ENCODE assay signal across 1 cellular context in the genomic region with DNA sequence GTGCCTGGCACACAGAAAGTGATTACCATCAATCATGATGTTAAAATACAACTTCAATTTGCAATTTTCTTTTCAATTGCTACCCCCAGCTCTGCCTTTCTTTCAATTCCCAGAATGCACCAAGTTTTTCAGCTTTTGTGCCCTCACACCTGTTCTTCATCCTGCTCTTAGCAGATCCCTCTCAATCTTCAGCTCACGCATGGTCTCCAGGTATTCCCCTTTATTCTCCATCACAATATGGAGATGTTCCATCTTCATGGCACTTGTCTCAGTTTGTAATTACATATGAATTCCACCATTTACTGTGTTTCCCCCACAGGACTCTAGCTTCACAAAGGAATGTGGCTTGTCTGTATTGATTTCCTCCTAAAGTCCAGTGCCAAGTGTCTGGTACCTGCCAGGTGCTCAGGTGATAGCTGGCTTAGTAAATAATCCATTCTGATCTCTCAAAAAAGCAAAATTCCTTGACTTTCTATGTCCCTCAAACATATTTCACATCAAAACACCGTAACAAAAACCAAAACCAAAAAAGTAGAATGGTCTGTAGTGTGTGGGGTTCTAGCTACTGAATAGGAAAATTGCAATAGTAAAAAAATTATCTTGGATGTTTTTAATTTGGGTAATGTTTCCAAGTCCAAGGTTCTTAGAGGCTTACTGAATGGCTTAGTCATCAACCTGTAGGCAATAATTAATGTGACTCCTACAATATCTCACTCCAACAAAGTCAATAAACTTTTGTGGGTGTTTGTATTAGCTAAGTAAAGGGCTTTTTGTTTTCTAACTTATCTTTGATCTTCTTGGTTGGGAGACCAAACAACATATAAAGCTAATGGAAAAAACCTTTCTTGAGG.
TF ChIP-seq lines count a peak whose summit lies in the region.

No MANE protein-coding gene starts in this region.

TF ChIP-seq in HepG2, 621 proteins besides CTCF, POLR2A, EP300 and RAD21 (continued from another document and continues in another):
- TF ChIP-seq POLR2AphosphoS2 (IDR thresholded peaks at IDR 0.05; ENCODE audit: low read depth, low read length) (no peak), NFKBIZ (CRISPR knock-in tag; IDR thresholded peaks at IDR 0.05) (no peak), ZNF256 (CRISPR knock-in tag; conservative IDR thresholded peaks at IDR 0.05) (no peak; the same call in 1 of the 2 replicates), PITX1 (CRISPR knock-in tag; IDR thresholded peaks at IDR 0.05) (peak; percentile 88), KAT2B (IDR thresholded peaks at IDR 0.05; ENCODE audit: borderline replicate concordance, low read depth, low read length) (no peak), CEBPB (IDR thresholded peaks at IDR 0.05; ENCODE audit: borderline replicate concordance, low read depth, low read length) (peak; percentile 3; the same call in 1 of the 2 replicates), ZZZ3 (CRISPR knock-in tag; IDR thresholded peaks at IDR 0.05; ENCODE audit: borderline replicate concordance) (no peak), ZNF879 (CRISPR knock-in tag; IDR thresholded peaks at IDR 0.05) (no peak; the same call in 1 of the 2 replicates), MED1 (CRISPR knock-in tag; IDR thresholded peaks at IDR 0.05) (peak; percentile 67), MIXL1 (CRISPR knock-in tag; IDR thresholded peaks at IDR 0.05) (peak; percentile 94), ZNF496 (CRISPR knock-in tag; IDR thresholded peaks at IDR 0.05; ENCODE audit: insufficient replicate concordance) (no peak), AHR (CRISPR knock-in tag; IDR thresholded peaks at IDR 0.05) (no peak), ZNF777 (CRISPR knock-in tag; IDR thresholded peaks at IDR 0.05) (no peak), PHF20 (CRISPR knock-in tag; IDR thresholded peaks at IDR 0.05) (no peak), RBAK (CRISPR knock-in tag; IDR thresholded peaks at IDR 0.05) (no peak), ZNF572 (CRISPR knock-in tag; IDR thresholded peaks at IDR 0.05) (no peak), ZNF589 (CRISPR knock-in tag; conservative IDR thresholded peaks at IDR 0.05) (no peak), SP2 (CRISPR knock-in tag; IDR thresholded peaks at IDR 0.05) (no peak), RFX1 (IDR thresholded peaks at IDR 0.05) (no peak), BORCS8-MEF2B (CRISPR knock-in tag; IDR thresholded peaks at IDR 0.05) (no peak), ZNF557 (CRISPR knock-in tag; IDR thresholded peaks at IDR 0.05) (no peak), EED (CRISPR knock-in tag; IDR thresholded peaks at IDR 0.05) (no peak), SMAD1 (CRISPR knock-in tag; IDR thresholded peaks at IDR 0.05; ENCODE audit: borderline replicate concordance, low read depth) (no peak), PAF1 (CRISPR knock-in tag; IDR thresholded peaks at IDR 0.05) (no peak)
- TF ChIP-seq, protein P1, sequence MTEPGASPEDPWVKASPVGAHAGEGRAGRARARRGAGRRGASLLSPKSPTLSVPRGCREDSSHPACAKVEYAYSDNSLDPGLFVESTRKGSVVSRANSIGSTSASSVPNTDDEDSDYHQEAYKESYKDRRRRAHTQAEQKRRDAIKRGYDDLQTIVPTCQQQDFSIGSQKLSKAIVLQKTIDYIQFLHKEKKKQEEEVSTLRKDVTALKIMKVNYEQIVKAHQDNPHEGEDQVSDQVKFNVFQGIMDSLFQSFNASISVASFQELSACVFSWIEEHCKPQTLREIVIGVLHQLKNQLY (CRISPR knock-in tag; IDR thresholded peaks at IDR 0.05) = no peak; the same call in none of the 2 replicates
- TF ChIP-seq, protein P2, sequence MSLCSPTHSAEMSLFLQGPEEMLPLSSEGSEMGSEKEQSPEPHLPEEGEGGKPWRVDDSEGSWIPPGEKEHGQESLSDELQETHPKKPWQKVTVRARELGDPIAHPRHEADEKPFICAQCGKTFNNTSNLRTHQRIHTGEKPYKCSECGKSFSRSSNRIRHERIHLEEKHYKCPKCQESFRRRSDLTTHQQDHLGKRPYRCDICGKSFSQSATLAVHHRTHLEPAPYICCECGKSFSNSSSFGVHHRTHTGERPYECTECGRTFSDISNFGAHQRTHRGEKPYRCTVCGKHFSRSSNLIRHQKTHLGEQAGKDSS (CRISPR knock-in tag; IDR thresholded peaks at IDR 0.05; ENCODE audit: borderline replicate concordance, low read depth) = no peak; the same call in 1 of the 2 replicates
- TF ChIP-seq, protein P3, sequence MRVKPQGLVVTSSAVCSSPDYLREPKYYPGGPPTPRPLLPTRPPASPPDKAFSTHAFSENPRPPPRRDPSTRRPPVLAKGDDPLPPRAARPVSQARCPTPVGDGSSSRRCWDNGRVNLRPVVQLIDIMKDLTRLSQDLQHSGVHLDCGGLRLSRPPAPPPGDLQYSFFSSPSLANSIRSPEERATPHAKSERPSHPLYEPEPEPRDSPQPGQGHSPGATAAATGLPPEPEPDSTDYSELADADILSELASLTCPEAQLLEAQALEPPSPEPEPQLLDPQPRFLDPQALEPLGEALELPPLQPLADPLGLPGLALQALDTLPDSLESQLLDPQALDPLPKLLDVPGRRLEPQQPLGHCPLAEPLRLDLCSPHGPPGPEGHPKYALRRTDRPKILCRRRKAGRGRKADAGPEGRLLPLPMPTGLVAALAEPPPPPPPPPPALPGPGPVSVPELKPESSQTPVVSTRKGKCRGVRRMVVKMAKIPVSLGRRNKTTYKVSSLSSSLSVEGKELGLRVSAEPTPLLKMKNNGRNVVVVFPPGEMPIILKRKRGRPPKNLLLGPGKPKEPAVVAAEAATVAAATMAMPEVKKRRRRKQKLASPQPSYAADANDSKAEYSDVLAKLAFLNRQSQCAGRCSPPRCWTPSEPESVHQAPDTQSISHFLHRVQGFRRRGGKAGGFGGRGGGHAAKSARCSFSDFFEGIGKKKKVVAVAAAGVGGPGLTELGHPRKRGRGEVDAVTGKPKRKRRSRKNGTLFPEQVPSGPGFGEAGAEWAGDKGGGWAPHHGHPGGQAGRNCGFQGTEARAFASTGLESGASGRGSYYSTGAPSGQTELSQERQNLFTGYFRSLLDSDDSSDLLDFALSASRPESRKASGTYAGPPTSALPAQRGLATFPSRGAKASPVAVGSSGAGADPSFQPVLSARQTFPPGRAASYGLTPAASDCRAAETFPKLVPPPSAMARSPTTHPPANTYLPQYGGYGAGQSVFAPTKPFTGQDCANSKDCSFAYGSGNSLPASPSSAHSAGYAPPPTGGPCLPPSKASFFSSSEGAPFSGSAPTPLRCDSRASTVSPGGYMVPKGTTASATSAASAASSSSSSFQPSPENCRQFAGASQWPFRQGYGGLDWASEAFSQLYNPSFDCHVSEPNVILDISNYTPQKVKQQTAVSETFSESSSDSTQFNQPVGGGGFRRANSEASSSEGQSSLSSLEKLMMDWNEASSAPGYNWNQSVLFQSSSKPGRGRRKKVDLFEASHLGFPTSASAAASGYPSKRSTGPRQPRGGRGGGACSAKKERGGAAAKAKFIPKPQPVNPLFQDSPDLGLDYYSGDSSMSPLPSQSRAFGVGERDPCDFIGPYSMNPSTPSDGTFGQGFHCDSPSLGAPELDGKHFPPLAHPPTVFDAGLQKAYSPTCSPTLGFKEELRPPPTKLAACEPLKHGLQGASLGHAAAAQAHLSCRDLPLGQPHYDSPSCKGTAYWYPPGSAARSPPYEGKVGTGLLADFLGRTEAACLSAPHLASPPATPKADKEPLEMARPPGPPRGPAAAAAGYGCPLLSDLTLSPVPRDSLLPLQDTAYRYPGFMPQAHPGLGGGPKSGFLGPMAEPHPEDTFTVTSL (CRISPR knock-in tag; IDR thresholded peaks at IDR 0.05; ENCODE audit: borderline replicate concordance) = peak; percentile 26; the same call in 1 of the 2 replicates
- TF ChIP-seq, protein P4, sequence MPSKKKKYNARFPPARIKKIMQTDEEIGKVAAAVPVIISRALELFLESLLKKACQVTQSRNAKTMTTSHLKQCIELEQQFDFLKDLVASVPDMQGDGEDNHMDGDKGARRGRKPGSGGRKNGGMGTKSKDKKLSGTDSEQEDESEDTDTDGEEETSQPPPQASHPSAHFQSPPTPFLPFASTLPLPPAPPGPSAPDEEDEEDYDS (CRISPR knock-in tag; IDR thresholded peaks at IDR 0.05) = no peak
- TF ChIP-seq, protein P5, sequence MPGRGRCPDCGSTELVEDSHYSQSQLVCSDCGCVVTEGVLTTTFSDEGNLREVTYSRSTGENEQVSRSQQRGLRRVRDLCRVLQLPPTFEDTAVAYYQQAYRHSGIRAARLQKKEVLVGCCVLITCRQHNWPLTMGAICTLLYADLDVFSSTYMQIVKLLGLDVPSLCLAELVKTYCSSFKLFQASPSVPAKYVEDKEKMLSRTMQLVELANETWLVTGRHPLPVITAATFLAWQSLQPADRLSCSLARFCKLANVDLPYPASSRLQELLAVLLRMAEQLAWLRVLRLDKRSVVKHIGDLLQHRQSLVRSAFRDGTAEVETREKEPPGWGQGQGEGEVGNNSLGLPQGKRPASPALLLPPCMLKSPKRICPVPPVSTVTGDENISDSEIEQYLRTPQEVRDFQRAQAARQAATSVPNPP (CRISPR knock-in tag; IDR thresholded peaks at IDR 0.05) = no peak
- TF ChIP-seq, protein P6, sequence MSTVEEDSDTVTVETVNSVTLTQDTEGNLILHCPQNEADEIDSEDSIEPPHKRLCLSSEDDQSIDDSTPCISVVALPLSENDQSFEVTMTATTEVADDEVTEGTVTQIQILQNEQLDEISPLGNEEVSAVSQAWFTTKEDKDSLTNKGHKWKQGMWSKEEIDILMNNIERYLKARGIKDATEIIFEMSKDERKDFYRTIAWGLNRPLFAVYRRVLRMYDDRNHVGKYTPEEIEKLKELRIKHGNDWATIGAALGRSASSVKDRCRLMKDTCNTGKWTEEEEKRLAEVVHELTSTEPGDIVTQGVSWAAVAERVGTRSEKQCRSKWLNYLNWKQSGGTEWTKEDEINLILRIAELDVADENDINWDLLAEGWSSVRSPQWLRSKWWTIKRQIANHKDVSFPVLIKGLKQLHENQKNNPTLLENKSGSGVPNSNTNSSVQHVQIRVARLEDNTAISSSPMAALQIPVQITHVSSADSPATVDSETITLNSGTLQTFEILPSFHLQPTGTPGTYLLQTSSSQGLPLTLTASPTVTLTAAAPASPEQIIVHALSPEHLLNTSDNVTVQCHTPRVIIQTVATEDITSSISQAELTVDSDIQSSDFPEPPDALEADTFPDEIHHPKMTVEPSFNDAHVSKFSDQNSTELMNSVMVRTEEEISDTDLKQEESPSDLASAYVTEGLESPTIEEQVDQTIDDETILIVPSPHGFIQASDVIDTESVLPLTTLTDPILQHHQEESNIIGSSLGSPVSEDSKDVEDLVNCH (CRISPR knock-in tag; IDR thresholded peaks at IDR 0.05) = no peak
- TF ChIP-seq, protein P7, sequence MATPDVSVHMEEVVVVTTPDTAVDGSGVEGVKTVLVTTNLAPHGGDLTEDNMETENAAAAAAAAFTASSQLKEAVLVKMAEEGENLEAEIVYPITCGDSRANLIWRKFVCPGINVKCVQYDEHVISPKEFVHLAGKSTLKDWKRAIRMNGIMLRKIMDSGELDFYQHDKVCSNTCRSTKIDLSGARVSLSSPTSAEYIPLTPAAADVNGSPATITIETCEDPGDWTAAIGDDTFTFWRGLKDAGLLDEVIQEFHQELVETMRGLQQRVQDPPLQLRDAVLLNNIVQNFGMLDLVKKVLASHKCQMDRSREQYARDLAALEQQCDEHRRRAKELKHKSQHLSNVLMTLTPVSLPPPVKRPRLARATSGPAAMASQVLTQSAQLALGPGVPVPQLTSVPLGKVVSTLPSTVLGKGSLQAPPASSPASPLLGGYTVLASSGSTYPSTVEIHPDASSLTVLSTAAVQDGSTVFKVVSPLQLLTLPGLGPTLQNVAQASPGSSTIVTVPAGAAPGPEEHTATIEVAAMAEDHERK (CRISPR knock-in tag; IDR thresholded peaks at IDR 0.05; ENCODE audit: low read depth) = no peak
- TF ChIP-seq, protein P8, sequence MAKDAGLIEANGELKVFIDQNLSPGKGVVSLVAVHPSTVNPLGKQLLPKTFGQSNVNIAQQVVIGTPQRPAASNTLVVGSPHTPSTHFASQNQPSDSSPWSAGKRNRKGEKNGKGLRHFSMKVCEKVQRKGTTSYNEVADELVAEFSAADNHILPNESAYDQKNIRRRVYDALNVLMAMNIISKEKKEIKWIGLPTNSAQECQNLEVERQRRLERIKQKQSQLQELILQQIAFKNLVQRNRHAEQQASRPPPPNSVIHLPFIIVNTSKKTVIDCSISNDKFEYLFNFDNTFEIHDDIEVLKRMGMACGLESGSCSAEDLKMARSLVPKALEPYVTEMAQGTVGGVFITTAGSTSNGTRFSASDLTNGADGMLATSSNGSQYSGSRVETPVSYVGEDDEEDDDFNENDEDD (CRISPR knock-in tag; IDR thresholded peaks at IDR 0.05; ENCODE audit: borderline replicate concordance) = peak; percentile 26; the same call in 1 of the 2 replicates
- TF ChIP-seq, protein P9, sequence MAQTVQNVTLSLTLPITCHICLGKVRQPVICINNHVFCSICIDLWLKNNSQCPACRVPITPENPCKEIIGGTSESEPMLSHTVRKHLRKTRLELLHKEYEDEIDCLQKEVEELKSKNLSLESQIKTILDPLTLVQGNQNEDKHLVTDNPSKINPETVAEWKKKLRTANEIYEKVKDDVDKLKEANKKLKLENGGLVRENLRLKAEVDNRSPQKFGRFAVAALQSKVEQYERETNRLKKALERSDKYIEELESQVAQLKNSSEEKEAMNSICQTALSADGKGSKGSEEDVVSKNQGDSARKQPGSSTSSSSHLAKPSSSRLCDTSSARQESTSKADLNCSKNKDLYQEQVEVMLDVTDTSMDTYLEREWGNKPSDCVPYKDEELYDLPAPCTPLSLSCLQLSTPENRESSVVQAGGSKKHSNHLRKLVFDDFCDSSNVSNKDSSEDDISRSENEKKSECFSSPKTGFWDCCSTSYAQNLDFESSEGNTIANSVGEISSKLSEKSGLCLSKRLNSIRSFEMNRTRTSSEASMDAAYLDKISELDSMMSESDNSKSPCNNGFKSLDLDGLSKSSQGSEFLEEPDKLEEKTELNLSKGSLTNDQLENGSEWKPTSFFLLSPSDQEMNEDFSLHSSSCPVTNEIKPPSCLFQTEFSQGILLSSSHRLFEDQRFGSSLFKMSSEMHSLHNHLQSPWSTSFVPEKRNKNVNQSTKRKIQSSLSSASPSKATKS (CRISPR knock-in tag; IDR thresholded peaks at IDR 0.05) = no peak
- TF ChIP-seq, protein P10, sequence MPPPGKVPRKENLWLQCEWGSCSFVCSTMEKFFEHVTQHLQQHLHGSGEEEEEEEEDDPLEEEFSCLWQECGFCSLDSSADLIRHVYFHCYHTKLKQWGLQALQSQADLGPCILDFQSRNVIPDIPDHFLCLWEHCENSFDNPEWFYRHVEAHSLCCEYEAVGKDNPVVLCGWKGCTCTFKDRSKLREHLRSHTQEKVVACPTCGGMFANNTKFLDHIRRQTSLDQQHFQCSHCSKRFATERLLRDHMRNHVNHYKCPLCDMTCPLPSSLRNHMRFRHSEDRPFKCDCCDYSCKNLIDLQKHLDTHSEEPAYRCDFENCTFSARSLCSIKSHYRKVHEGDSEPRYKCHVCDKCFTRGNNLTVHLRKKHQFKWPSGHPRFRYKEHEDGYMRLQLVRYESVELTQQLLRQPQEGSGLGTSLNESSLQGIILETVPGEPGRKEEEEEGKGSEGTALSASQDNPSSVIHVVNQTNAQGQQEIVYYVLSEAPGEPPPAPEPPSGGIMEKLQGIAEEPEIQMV (CRISPR knock-in tag; IDR thresholded peaks at IDR 0.05; ENCODE audit: low read depth) = no peak
